In the genomic region with DNA sequence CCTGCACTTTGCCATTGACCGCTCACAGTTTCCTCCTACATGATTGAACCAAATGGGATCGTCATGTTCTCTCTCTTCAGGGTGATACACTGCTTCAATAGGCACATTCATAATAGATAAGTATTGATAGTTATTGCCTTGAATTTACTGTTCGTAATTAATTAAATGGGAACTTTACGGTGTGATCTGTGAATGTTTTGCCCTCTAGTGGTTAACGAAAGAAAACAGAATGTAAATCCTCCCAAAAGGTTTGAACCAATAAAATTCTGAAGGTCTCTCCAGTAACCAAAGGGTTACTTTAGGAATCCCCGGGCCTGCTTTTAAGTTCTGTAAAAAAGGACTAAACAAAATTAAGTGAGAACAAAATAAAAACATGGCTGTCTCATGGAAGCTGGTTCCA, we compare ENCODE assay signal across 13 cellular contexts.
DNase-seq lines count a peak whose midpoint lies in the region; TF ChIP-seq lines count a peak whose summit lies in the region.
"Had no signal": no experiment of that assay in that cellular context is flagged by ENCODE, and none has a peak within 500 bp of the region (broad histone marks: within the 10 kb centered on the region; RNA-seq: fewer than 3 reads in every experiment).

No MANE protein-coding gene starts in this region.

- no peak overlapping the region for H3K9ac ChIP-seq in KMS-11

- in situ Hi-C loops in brain microvascular endothelial cell (cut with HindIII; ENCODE audit: low pct_ligation_motif_present, low sequenced_read_pairs), result no loop called here

- H3K4me3 ChIP-seq in KMS-11 (IDR thresholded peaks at IDR 0.05; ENCODE audit: insufficient read depth, low read depth, low read length) (no peak overlapping the region), brain microvascular endothelial cell (ENCODE audit: low read depth, low read length) (no peak overlapping the region)
- H3K4me3 ChIP-seq: right atrium auricular region had no signal

- peaks cover 13% of the 10 kb centered on the region for H3K9me3 Mint-ChIP-seq in mesothelial cell of epicardium
- H3K9me3 Mint-ChIP-seq: activated naive CD4-positive, alpha-beta T cell treated with anti-CD3 and anti-CD28 coated beads for 36 hours; memory B cell had no signal

- H3K4me3 Mint-ChIP-seq in mesothelial cell of epicardium, result no peak overlapping the region
- H3K4me3 Mint-ChIP-seq: activated naive CD4-positive, alpha-beta T cell treated with anti-CD3 and anti-CD28 coated beads for 36 hours; memory B cell had no signal

- H3K27ac Mint-ChIP-seq in mesothelial cell of epicardium, result no peak overlapping the region
- H3K27ac Mint-ChIP-seq: activated naive CD4-positive, alpha-beta T cell treated with anti-CD3 and anti-CD28 coated beads for 36 hours; memory B cell had no signal

- DNase-seq in GM10248 (ENCODE audit: extremely low spot score) (peak; percentile 5), brain microvascular endothelial cell (no peak), mesothelial cell of epicardium (ENCODE audit: low spot score in 2 of 2, unreplicated experiment in 2 of 2) (no peak), D341Med (ENCODE audit: low spot score) (no peak)
- DNase-seq in activated effector memory CD4-positive, alpha-beta T cell treated with Interleukin-2 at 50 U/mL for 16 hours, result no peak
- DNase-seq in activated CD4-positive, alpha-beta T cell treated with anti-CD3 and anti-CD28 coated beads for 1 hour, result no peak
- DNase-seq: activated CD4-positive, CD25-positive, alpha-beta regulatory T cell; activated naive CD4-positive, alpha-beta T cell treated with anti-CD3 and anti-CD28 coated beads for 36 hours; NCI-H1092 had no signal

- H3K27me3 ChIP-seq in KMS-11 (ENCODE audit: insufficient read depth, low read depth) (no peaks in the 10 kb centered on the region), brain microvascular endothelial cell (replicated peaks) (no peaks in the 10 kb centered on the region)
- H3K27me3 ChIP-seq: right atrium auricular region had no signal

- POLR2A ChIA-PET in GM10248 (lab: Yijun Ruan, JAX), result no interaction called here

- peaks cover 41% of the 10 kb centered on the region for H3K36me3 Mint-ChIP-seq in mesothelial cell of epicardium
- H3K36me3 Mint-ChIP-seq: memory B cell had no signal

- H3K27ac ChIP-seq in KMS-11, result no peak overlapping the region
- no peak overlapping the region for H3K27ac ChIP-seq in brain microvascular endothelial cell
- H3K27ac ChIP-seq: epithelial cell of prostate, right atrium auricular region had no signal

- H4K20me1 ChIP-seq in KMS-11 (ENCODE audit: insufficient read depth), result no peaks in the 10 kb centered on the region

- no peak overlapping the region for H3K4me2 ChIP-seq in KMS-11

- no peaks in the 10 kb centered on the region for H3K27me3 Mint-ChIP-seq in mesothelial cell of epicardium (ENCODE audit: low read depth)
- H3K27me3 Mint-ChIP-seq: memory B cell had no signal

- no peaks in the 10 kb centered on the region for H3K4me1 ChIP-seq in KMS-11 (ENCODE audit: low read depth, poor library complexity, severe bottlenecking)
- H3K4me1 ChIP-seq: right atrium auricular region had no signal

- CTCF ChIA-PET in GM10248 (lab: Yijun Ruan, JAX), result interaction anchor here (1.3 kb wide), 1 partner anchor 10 kb away, joined by 3 read pairs; no protein-coding TSS in a partner anchor

- peaks cover 21% of the 10 kb centered on the region for H3K4me1 Mint-ChIP-seq in mesothelial cell of epicardium
- H3K4me1 Mint-ChIP-seq: memory B cell had no signal

- no peak overlapping the region for H2AFZ ChIP-seq in KMS-11 (ENCODE audit: low read depth)

- no peaks in the 10 kb centered on the region for H3K79me2 ChIP-seq in KMS-11 (ENCODE audit: insufficient read depth, low read depth)

- TF ChIP-seq CTCF in GM10248 (IDR thresholded peaks at IDR 0.05; ENCODE audit: control extremely low read depth, extremely low read depth, low read depth, missing control alignments) (no peak), KMS-11 (conservative IDR thresholded peaks at IDR 0.05; ENCODE audit: low read depth, low read length) (0 out of 2 replicates have a peak, but pooled peaks have one; percentile 25), brain microvascular endothelial cell (IDR thresholded peaks at IDR 0.05; ENCODE audit: low read depth, low read length, missing control alignments) (peak; percentile 47), mesothelial cell of epicardium (IDR thresholded peaks at IDR 0.05; ENCODE audit: unreplicated experiment) (peak; percentile 59)

- no peaks in the 10 kb centered on the region for H3K36me3 ChIP-seq in KMS-11 (ENCODE audit: insufficient read depth)
- no peaks in the 10 kb centered on the region for H3K36me3 ChIP-seq in brain microvascular endothelial cell (replicated peaks)
- H3K36me3 ChIP-seq: right atrium auricular region had no signal
